In genomic region chr20:38624084-38624483, GRCh38 we compare ENCODE assay signal across 1 cellular context.
TF ChIP-seq lines count a peak whose summit lies in the region.

No MANE protein-coding gene starts in this region.

TF ChIP-seq in SK-N-SH, 30 proteins besides CTCF, POLR2A, EP300 and RAD21 (continued from another document):
- no peak for TF ChIP-seq PBX3 (IDR thresholded peaks at IDR 0.05)
- TF ChIP-seq FOXM1 (IDR thresholded peaks at IDR 0.05; ENCODE audit: low read depth), result no peak
- TF ChIP-seq MAX (IDR thresholded peaks at IDR 0.05; ENCODE audit: low read depth), result no peak
TF ChIP-seq in SK-N-SH: peak in this region for 0.
